In the genomic region with DNA sequence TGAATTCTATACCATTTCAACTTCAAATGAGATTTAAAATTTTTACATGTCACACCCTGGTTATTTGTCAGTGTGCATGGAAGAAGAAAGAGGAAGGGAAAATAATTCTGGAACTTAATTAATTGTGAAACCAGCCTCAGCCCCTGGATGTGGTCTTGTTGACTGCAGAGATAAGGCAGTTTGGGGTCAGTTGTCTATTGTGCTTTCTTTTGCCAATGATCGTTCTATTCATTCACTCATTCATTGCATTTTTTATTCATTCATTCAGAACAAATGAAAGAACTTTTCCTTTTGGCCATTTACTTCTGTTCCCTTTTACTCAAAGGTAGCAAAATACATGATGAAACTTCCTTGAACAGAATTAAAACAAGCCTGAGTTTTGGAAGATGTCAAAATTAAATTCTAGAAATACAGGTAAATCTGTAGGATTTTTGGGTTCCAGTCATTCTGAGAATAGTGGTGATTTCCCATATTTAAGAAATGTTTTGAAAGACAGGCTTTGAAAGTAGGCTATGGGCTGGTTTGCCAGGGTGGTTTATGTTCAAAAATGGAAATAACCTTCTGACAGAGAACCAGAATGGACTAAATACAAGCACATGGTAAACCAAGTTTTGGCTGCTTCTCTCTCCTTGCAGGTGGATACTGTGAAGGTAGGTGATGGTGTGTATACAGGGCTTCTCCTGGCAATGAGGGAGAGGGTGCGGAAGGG, we compare ENCODE assay signal across 12 cellular contexts. TPM values are rescaled to one million over a fixed set of nuclear protein-coding genes. Genes with fewer than 3 reads are reported as not detected.
DNase-seq lines count a peak whose midpoint lies in the region; ATAC-seq and TF ChIP-seq lines count a peak whose summit lies in the region.
"Had no signal": no experiment of that assay in that cellular context is flagged by ENCODE, and none has a peak within 500 bp of the region (broad histone marks: within the 10 kb centered on the region; RNA-seq: fewer than 3 reads in every experiment).

No MANE protein-coding gene starts in this region.

- H3K27me3 Mint-ChIP-seq in T-cell = peaks cover 0 to 6% of the 10 kb centered on the region in 2 donors
- H3K27me3 Mint-ChIP-seq: activated CD8-positive, alpha-beta memory T cell treated with anti-CD3 and anti-CD28 coated beads, Interleukin-2, amount 10 ng/mL, durations not matched to agents 7 days and 5 days; activated naive CD8-positive, alpha-beta T cell treated with anti-CD3 and anti-CD28 coated beads, Interleukin-2, amount 50 U/mL, for 24 hours had no signal

- no peak overlapping the region for H3K27ac Mint-ChIP-seq in T-cell
- H3K27ac Mint-ChIP-seq: activated CD8-positive, alpha-beta memory T cell treated with anti-CD3 and anti-CD28 coated beads, Interleukin-2, amount 10 ng/mL, durations not matched to agents 7 days and 5 days; activated naive CD8-positive, alpha-beta T cell treated with anti-CD3 and anti-CD28 coated beads, Interleukin-2, amount 50 U/mL, for 24 hours; natural killer cell treated with Interleukin-12 subunit alpha and Interleukin-12 subunit beta and Interleukin-15 and Interleukin-18, amount 100 ng/mL, for 72 hours had no signal

- ATAC-seq in GM18909 (IDR thresholded peaks at IDR 0.05; ENCODE audit: poor library complexity, unreplicated experiment) = peak; percentile 68
- ATAC-seq in HG02678 (IDR thresholded peaks at IDR 0.05; ENCODE audit: unreplicated experiment) = peak; percentile 85
- ATAC-seq in HG03521 (IDR thresholded peaks at IDR 0.05; ENCODE audit: unreplicated experiment) = peak; percentile 70
- no peak for ATAC-seq in T-cell (replicated peaks in 1 of 4)
- ATAC-seq: activated CD8-positive, alpha-beta memory T cell treated with anti-CD3 and anti-CD28 coated beads, Interleukin-2, amount 10 ng/mL, durations not matched to agents 7 days and 5 days; activated naive CD8-positive, alpha-beta T cell treated with anti-CD3 and anti-CD28 coated beads, Interleukin-2, amount 50 U/mL, for 24 hours; natural killer cell treated with Interleukin-12 subunit alpha and Interleukin-12 subunit beta and Interleukin-15 and Interleukin-18, amount 100 ng/mL, for 72 hours had no signal

- TF ChIP-seq CTCF in GM10248 (IDR thresholded peaks at IDR 0.05; ENCODE audit: control extremely low read depth, extremely low read depth, low read depth, missing control alignments) = no peak

- no peak overlapping the region for H3K4me3 Mint-ChIP-seq in T-cell
- H3K4me3 Mint-ChIP-seq: activated CD8-positive, alpha-beta memory T cell treated with anti-CD3 and anti-CD28 coated beads, Interleukin-2, amount 10 ng/mL, durations not matched to agents 7 days and 5 days; activated naive CD8-positive, alpha-beta T cell treated with anti-CD3 and anti-CD28 coated beads, Interleukin-2, amount 50 U/mL, for 24 hours; natural killer cell treated with Interleukin-12 subunit alpha and Interleukin-12 subunit beta and Interleukin-15 and Interleukin-18, amount 100 ng/mL, for 72 hours had no signal

- peaks cover 0 to 4% (median under 1%) of the 10 kb centered on the region in 3 donors for H3K9me3 Mint-ChIP-seq in T-cell

- POLR2A ChIA-PET in GM10248 (lab: Yijun Ruan, JAX) = no interaction called here
- POLR2A ChIA-PET in T-cell (lab: Charles Lee) = no interaction called here

- CTCF ChIA-PET in GM10248 (lab: Yijun Ruan, JAX) (interaction anchor here (1.2 to 2.2 kb wide), 2 partner anchors 14 to 36 kb away, joined by 4 read pairs; a partner anchor contains a TSS), T-cell (lab: Charles Lee) (no interaction called here)

- H3K4me1 Mint-ChIP-seq in T-cell = no peaks in the 10 kb centered on the region
- H3K4me1 Mint-ChIP-seq: activated CD8-positive, alpha-beta memory T cell treated with anti-CD3 and anti-CD28 coated beads, Interleukin-2, amount 10 ng/mL, durations not matched to agents 7 days and 5 days; activated naive CD8-positive, alpha-beta T cell treated with anti-CD3 and anti-CD28 coated beads, Interleukin-2, amount 50 U/mL, for 24 hours had no signal

- DNase-seq in GM10248 (ENCODE audit: extremely low spot score) (peak; percentile 18), T-cell (no peak), HuH-7 (ENCODE audit: low spot score) (no peak), medulla oblongata (ENCODE audit: extremely low spot score) (no peak), erythroblast (lab: John Stamatoyannopoulos, UW) (no peak)
- DNase-seq: activated CD8-positive, alpha-beta memory T cell treated with anti-CD3 and anti-CD28 coated beads, Interleukin-2, amount 10 ng/mL, durations not matched to agents 7 days and 5 days; activated naive CD8-positive, alpha-beta T cell treated with anti-CD3 and anti-CD28 coated beads, Interleukin-2, amount 50 U/mL, for 24 hours; NCI-H446 treated with DMSO at 0.1 percent for 48 hours had no signal

- TF ChIP-seq POLR2A in erythroblast (IDR thresholded peaks at IDR 0.05; ENCODE audit: low read length) = no peak

- H3K36me3 Mint-ChIP-seq in T-cell = no peaks in the 10 kb centered on the region
- H3K36me3 Mint-ChIP-seq: activated CD8-positive, alpha-beta memory T cell treated with anti-CD3 and anti-CD28 coated beads, Interleukin-2, amount 10 ng/mL, durations not matched to agents 7 days and 5 days; natural killer cell treated with Interleukin-12 subunit alpha and Interleukin-12 subunit beta and Interleukin-15 and Interleukin-18, amount 100 ng/mL, for 72 hours had no signal

RNA-seq across cellular contexts. Expression of a gene that starts 35.7 kb away (rescaled TPM):
- total RNA-seq in T-cell = under 1 TPM; 0.13 to 0.38 (median 0.26) TPM

Comparison
In these comparisons a context has a peak if more than half of its experiments do, and no peak if none do; other contexts are left out.
1. ATAC-seq: peak in GM18909 (single experiment), HG02678 (single experiment) and HG03521 (single experiment); none in T-cell (0 of 4).